1 cellular context compared by ENCODE assay signal in the genomic region with DNA sequence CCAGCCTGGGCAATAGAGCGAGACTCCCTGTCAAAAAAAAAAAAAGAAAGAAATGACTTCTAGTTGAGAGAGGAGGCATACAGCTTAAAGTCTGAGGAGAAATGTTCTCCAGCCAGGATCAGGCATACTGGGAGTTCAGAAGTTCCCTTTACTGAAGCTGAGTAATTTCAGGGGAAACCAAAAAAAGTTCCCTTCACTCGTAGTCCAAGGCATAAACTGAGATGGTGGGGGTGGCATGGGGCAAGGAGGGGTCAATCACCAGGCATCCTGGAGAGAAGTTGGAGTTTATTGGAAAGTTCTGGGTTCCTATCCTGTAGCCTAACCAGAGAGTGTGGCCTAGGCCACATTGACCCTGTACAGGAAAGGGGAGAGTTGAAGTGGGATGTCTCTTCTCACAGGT.
TF ChIP-seq lines count a peak whose summit lies in the region.

No MANE protein-coding gene starts in this region.

TF ChIP-seq in GM12878, 131 proteins besides CTCF, POLR2A, EP300 and RAD21:
- TF ChIP-seq ZNF217 (IDR thresholded peaks at IDR 0.05) = no peak
- no peak for TF ChIP-seq TCF7 (IDR thresholded peaks at IDR 0.05; ENCODE audit: borderline replicate concordance)
- TF ChIP-seq CEBPB (IDR thresholded peaks at IDR 0.05; ENCODE audit: borderline replicate concordance in 1 of 2, low read depth in 2 of 2, low read length in 2 of 2) = no peak
